Comparison of ENCODE assay signal across 9 cellular contexts in the genomic region with DNA sequence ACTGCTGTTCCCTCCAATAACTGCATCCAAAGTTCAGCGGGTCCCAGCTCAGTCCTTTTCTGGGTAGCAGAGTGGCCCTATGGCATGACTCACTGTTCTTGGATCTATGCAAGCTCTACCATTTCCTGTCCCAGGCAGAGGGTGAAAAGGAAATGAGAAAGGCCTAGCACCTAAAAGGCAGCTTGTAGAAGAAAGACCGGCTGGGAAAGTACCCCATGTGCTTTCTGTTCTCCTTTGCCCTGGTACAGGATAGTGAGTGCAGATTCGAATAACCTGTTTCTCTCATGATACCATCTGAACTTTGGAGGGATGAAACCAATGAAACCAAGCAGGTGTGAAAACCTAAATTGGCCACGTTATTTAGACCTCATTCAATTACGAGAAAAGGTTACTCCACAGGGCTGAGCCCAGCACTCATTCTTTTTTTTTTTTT. TPM values are rescaled to one million over a fixed set of nuclear protein-coding genes. Genes with fewer than 3 reads are reported as not detected.
DNase-seq lines count a peak whose midpoint lies in the region; ATAC-seq and TF ChIP-seq lines count a peak whose summit lies in the region.
"Had no signal": no experiment of that assay in that cellular context is flagged by ENCODE, and none has a peak within 500 bp of the region (broad histone marks: within the 10 kb centered on the region; RNA-seq: fewer than 3 reads in every experiment).

No MANE protein-coding gene starts in this region.

- peak overlapping the region; percentile 21 to 93 (median 75) for H3K27ac Mint-ChIP-seq in CD14-positive monocyte
- peak overlapping the region; percentile 62 to 75 for H3K27ac Mint-ChIP-seq in effector memory CD8-positive, alpha-beta T cell

- ATAC-seq in HG03521 (IDR thresholded peaks at IDR 0.05; ENCODE audit: unreplicated experiment), result peak; percentile 85
- peak; percentile 98 for ATAC-seq in activated CD4-positive, CD25-positive, alpha-beta regulatory T cell treated with anti-CD3 and anti-CD28 coated beads, Interleukin-2, amount 50 U/mL, for 24 hours
- peak; percentile 94 for ATAC-seq in effector memory CD8-positive, alpha-beta T cell (replicated peaks)

- peaks cover 0 to 2% (median 0%) of the 10 kb centered on the region in 7 donors for H3K9me3 Mint-ChIP-seq in CD14-positive monocyte
- no peaks in the 10 kb centered on the region for H3K9me3 Mint-ChIP-seq in effector memory CD8-positive, alpha-beta T cell

- TF ChIP-seq CTCF in CD14-positive monocyte (IDR thresholded peaks at IDR 0.05) (no peak), GM20000 (IDR thresholded peaks at IDR 0.05; ENCODE audit: extremely low read depth, missing control alignments) (no peak)

- no peak overlapping the region for H3K4me3 Mint-ChIP-seq in CD14-positive monocyte
- H3K4me3 Mint-ChIP-seq in effector memory CD8-positive, alpha-beta T cell, result peak overlapping the region; percentile 60 to 64

- H3K27me3 Mint-ChIP-seq in CD14-positive monocyte (ENCODE audit: low read depth in 3 of 3), result no peaks in the 10 kb centered on the region
- no peaks in the 10 kb centered on the region for H3K27me3 Mint-ChIP-seq in effector memory CD8-positive, alpha-beta T cell

- peak; percentile 76 for DNase-seq in CD14-positive monocyte (ENCODE audit: low spot score)
- peak; percentile 83 for DNase-seq in GM20000 (ENCODE audit: low spot score)
- peak; percentile 65 to 72 (median 70) for DNase-seq in effector memory CD8-positive, alpha-beta T cell
- DNase-seq in stimulated activated CD8-positive, alpha-beta memory T cell treated with anti-CD3 and anti-CD28 coated beads, Interleukin-12 subunit alpha, Interleukin-12 subunit beta, amount 100 ng/mL, for 4 hours (ENCODE audit: low read depth), result peak; percentile 33
- DNase-seq in amniotic stem cell (lab: John Stamatoyannopoulos, UW), result no peak
- no peak for DNase-seq in cerebellum (ENCODE audit: low spot score)
- DNase-seq: gastrocnemius medialis had no signal

- H3K36me3 Mint-ChIP-seq in CD14-positive monocyte, result peaks cover 33 to 42% of the 10 kb centered on the region in 2 donors
- H3K36me3 Mint-ChIP-seq in effector memory CD8-positive, alpha-beta T cell (ENCODE audit: insufficient read depth), result peaks cover 25% of the 10 kb centered on the region

- intact Hi-C loops in CD14-positive monocyte (cut with micrococcal nuclease), result no loop called here

- H3K4me1 Mint-ChIP-seq in CD14-positive monocyte, result peaks cover 24% of the 10 kb centered on the region
- peaks cover 28 to 29% of the 10 kb centered on the region in 2 donors for H3K4me1 Mint-ChIP-seq in effector memory CD8-positive, alpha-beta T cell (ENCODE audit: low read depth in 2 of 2)

RNA-seq across cellular contexts. Expression of a gene that starts 12.7 kb away (rescaled TPM):
- not detected for polyA plus RNA-seq in CD14-positive monocyte
- 2.6 TPM for total RNA-seq in cerebellum

RNA-seq across cellular contexts. Expression of a gene that starts 15.0 kb away (rescaled TPM):
- polyA plus RNA-seq in CD14-positive monocyte, result 1 to 10 TPM in 1 of 2 donors, under 1 TPM in 1; 0.64 to 3.4 TPM
- total RNA-seq in cerebellum, result 3.5 TPM

RNA-seq across cellular contexts. Expression of a gene that starts 42.4 kb away (rescaled TPM):
- 100 to 1,000 TPM; 105 to 118 TPM for polyA plus RNA-seq in CD14-positive monocyte
- total RNA-seq in cerebellum, result 10.0 TPM

RNA-seq across cellular contexts. Expression of a gene that starts 42.6 kb away (rescaled TPM):
- 10 to 100 TPM; 70.9 to 71.8 TPM for polyA plus RNA-seq in CD14-positive monocyte
- 17.6 TPM for total RNA-seq in cerebellum

Comparison
In these comparisons a context has a peak if more than half of its experiments do, and no peak if none do; other contexts are left out.
1. DNase-seq: peak in CD14-positive monocyte (single experiment), GM20000 (single experiment), effector memory CD8-positive, alpha-beta T cell (3 of 3) and stimulated activated CD8-positive, alpha-beta memory T cell treated with anti-CD3 and anti-CD28 coated beads, Interleukin-12 subunit alpha, Interleukin-12 subunit beta, amount 100 ng/mL, for 4 hours (single experiment); none in amniotic stem cell (single experiment) and cerebellum (single experiment).
2. H3K4me3 Mint-ChIP-seq: peak in effector memory CD8-positive, alpha-beta T cell (2 of 2); none in CD14-positive monocyte (0 of 2).
3. Peak in every context shown above with its lines, with median percentiles within 50 percentile points of each other: ATAC-seq.